Comparison of ENCODE assay signal across 12 cellular contexts in genomic region chr10:94496010-94496409, GRCh38. TPM values are rescaled to one million over a fixed set of nuclear protein-coding genes. Genes with fewer than 3 reads are reported as not detected.
DNase-seq lines count a peak whose midpoint lies in the region; ATAC-seq lines count a peak whose summit lies in the region.
"Had no signal": no experiment of that assay in that cellular context is flagged by ENCODE, and none has a peak within 500 bp of the region (broad histone marks: within the 10 kb centered on the region; RNA-seq: fewer than 3 reads in every experiment).

No MANE protein-coding gene starts in this region.

- peak; percentile 86 for ATAC-seq in GM18519 (IDR thresholded peaks at IDR 0.05; ENCODE audit: low FRiP score, unreplicated experiment)
- ATAC-seq in GM21786 (IDR thresholded peaks at IDR 0.05; ENCODE audit: unreplicated experiment) = peak; percentile 69
- peak; percentile 80 for ATAC-seq in HG03442 (IDR thresholded peaks at IDR 0.05; ENCODE audit: unreplicated experiment)
- ATAC-seq: activated CD8-positive, alpha-beta T cell treated with anti-CD3 and anti-CD28 coated beads for 36 hours; effector memory CD8-positive, alpha-beta T cell had no signal

- DNase-seq in myocyte (ENCODE audit: low read depth) (peak; percentile 9), DMS 273 treated with DMSO at 0.1 percent for 48 hours (lab: John Stamatoyannopoulos, UW) (no peak), mesenteric fat pad (ENCODE audit: low spot score) (no peak), HUDEP-2 (lab: John Stamatoyannopoulos, UW; ENCODE audit: unreplicated experiment in 76 of 76) (no peak)
- no peak for DNase-seq in activated T-cell treated with anti-CD3 and anti-CD28 coated beads, Interleukin-2, amount 50 U/mL, for 1 hour
- DNase-seq: activated CD8-positive, alpha-beta T cell treated with anti-CD3 and anti-CD28 coated beads for 36 hours; CD4-positive, alpha-beta memory T cell; effector memory CD8-positive, alpha-beta T cell; NCI-H774 had no signal

RNA-seq across cellular contexts. Expression of gene HELLS, which starts 49.6 kb away (rescaled TPM):
- total RNA-seq in myocyte = 2.6 and 6.0 TPM in 2 replicates
- 0.76 TPM for polyA plus RNA-seq in myocyte (2012)
- 1.9 TPM for total RNA-seq in mesenteric fat pad
